16 cellular contexts compared by ENCODE assay signal in genomic region chr6:38172739-38173415, GRCh38.
"Had no signal": no experiment of that assay in that cellular context is flagged by ENCODE, and none has a peak within 500 bp of the region (broad histone marks: within the 10 kb centered on the region; RNA-seq: fewer than 3 reads in every experiment).

No MANE protein-coding gene starts in this region.

- H3K36me3 ChIP-seq: uterus had no signal

- H3K27ac Mint-ChIP-seq: activated B cell treated with CpG ODN at 0.5 μM for 24 hours; activated CD8-positive, alpha-beta T cell treated with anti-CD3 and anti-CD28 coated beads, Interleukin-2, amount 10 ng/mL, durations not matched to agents 7 days and 5 days; dendritic cell treated with granulocyte-macrophage colony-stimulating factor and Interleukin-4, amounts not matched to agents 40 ng/mL and 50 ng/mL, for 4 days; T-helper 1 cell treated with Interleukin-12 subunit alpha and Interleukin-12 subunit beta and Interleukin-4 antibody, amounts not matched to agents 30 μg/mL and 1 μg/mL, for 36 hours had no signal

- H3K27me3 ChIP-seq: gastroesophageal sphincter, heart right ventricle, tibial artery, uterus had no signal

- H3K4me3 Mint-ChIP-seq: activated B cell treated with CpG ODN at 0.5 μM for 24 hours; activated CD8-positive, alpha-beta T cell treated with anti-CD3 and anti-CD28 coated beads, Interleukin-2, amount 10 ng/mL, durations not matched to agents 7 days and 5 days; dendritic cell treated with granulocyte-macrophage colony-stimulating factor and Interleukin-4, amounts not matched to agents 40 ng/mL and 50 ng/mL, for 4 days; natural killer cell; T-helper 1 cell treated with Interleukin-12 subunit alpha and Interleukin-12 subunit beta and Interleukin-4 antibody, amounts not matched to agents 30 μg/mL and 1 μg/mL, for 36 hours had no signal

- H3K4me1 Mint-ChIP-seq: activated B cell treated with CpG ODN at 0.5 μM for 24 hours had no signal

- H3K9me3 ChIP-seq: gastroesophageal sphincter, heart right ventricle, left ventricle myocardium inferior, tibial artery, uterus had no signal

- H3K27me3 Mint-ChIP-seq: activated B cell treated with CpG ODN at 0.5 μM for 24 hours; dendritic cell treated with granulocyte-macrophage colony-stimulating factor and Interleukin-4, amounts not matched to agents 40 ng/mL and 50 ng/mL, for 4 days had no signal

- H3K9me3 Mint-ChIP-seq: activated B cell treated with CpG ODN at 0.5 μM for 24 hours; dendritic cell treated with granulocyte-macrophage colony-stimulating factor and Interleukin-4, amounts not matched to agents 40 ng/mL and 50 ng/mL, for 4 days; natural killer cell; T-helper 1 cell treated with Interleukin-12 subunit alpha and Interleukin-12 subunit beta and Interleukin-4 antibody, amounts not matched to agents 30 μg/mL and 1 μg/mL, for 36 hours had no signal

- H3K27ac ChIP-seq: gastroesophageal sphincter, heart right ventricle, left ventricle myocardium inferior, tibial artery, uterus had no signal

- H3K4me1 ChIP-seq: gastroesophageal sphincter, tibial artery, uterus had no signal

- DNase-seq: activated B cell treated with CpG ODN at 0.5 μM for 24 hours; activated CD4-positive, alpha-beta T cell treated with anti-CD3 and anti-CD28 coated beads for 48 hours; activated CD8-positive, alpha-beta memory T cell treated with anti-CD3 and anti-CD28 coated beads, Interleukin-2, amount 50 U/mL, for 4 hours; activated CD8-positive, alpha-beta T cell treated with anti-CD3 and anti-CD28 coated beads, Interleukin-2, amount 10 ng/mL, durations not matched to agents 7 days and 5 days; anterior cingulate cortex; heart right ventricle; left ventricle myocardium inferior; mesenchymal stem cell; natural killer cell; stimulated activated CD4-positive, alpha-beta T cell treated with anti-CD3 and anti-CD28 coated beads, Interleukin-2, amount 100 ng/mL, for 48 hours; stimulated activated naive CD4-positive, alpha-beta T cell; tibial artery; uterus had no signal

- H3K4me3 ChIP-seq: gastroesophageal sphincter, heart right ventricle, left ventricle myocardium inferior, tibial artery, uterus had no signal

- H3K36me3 Mint-ChIP-seq: natural killer cell had no signal
